Comparison of ENCODE assay signal across 1 cellular context in the genomic region with DNA sequence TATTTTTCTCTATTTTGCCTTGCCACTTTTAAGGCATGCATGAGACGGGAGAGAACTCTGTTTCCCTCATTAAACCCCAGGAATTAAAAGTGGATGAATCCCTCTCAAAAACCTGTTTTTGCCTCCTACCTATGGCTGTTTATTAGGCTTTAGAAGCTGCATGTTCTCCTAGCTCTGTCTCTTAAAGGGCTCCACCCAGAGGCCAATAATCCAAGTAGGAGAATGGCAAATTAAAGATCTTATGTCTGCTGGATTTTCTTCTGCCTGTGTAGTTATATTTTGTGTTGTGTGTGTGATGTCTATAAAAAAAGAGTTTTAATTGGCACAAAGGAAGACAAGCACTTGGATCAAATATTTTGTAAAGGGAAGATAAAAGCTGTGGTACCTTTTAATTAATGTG.
TF ChIP-seq lines count a peak whose summit lies in the region.

No MANE protein-coding gene starts in this region.

TF ChIP-seq in HepG2, 621 proteins besides CTCF, POLR2A, EP300 and RAD21:
- TF ChIP-seq, protein P1, sequence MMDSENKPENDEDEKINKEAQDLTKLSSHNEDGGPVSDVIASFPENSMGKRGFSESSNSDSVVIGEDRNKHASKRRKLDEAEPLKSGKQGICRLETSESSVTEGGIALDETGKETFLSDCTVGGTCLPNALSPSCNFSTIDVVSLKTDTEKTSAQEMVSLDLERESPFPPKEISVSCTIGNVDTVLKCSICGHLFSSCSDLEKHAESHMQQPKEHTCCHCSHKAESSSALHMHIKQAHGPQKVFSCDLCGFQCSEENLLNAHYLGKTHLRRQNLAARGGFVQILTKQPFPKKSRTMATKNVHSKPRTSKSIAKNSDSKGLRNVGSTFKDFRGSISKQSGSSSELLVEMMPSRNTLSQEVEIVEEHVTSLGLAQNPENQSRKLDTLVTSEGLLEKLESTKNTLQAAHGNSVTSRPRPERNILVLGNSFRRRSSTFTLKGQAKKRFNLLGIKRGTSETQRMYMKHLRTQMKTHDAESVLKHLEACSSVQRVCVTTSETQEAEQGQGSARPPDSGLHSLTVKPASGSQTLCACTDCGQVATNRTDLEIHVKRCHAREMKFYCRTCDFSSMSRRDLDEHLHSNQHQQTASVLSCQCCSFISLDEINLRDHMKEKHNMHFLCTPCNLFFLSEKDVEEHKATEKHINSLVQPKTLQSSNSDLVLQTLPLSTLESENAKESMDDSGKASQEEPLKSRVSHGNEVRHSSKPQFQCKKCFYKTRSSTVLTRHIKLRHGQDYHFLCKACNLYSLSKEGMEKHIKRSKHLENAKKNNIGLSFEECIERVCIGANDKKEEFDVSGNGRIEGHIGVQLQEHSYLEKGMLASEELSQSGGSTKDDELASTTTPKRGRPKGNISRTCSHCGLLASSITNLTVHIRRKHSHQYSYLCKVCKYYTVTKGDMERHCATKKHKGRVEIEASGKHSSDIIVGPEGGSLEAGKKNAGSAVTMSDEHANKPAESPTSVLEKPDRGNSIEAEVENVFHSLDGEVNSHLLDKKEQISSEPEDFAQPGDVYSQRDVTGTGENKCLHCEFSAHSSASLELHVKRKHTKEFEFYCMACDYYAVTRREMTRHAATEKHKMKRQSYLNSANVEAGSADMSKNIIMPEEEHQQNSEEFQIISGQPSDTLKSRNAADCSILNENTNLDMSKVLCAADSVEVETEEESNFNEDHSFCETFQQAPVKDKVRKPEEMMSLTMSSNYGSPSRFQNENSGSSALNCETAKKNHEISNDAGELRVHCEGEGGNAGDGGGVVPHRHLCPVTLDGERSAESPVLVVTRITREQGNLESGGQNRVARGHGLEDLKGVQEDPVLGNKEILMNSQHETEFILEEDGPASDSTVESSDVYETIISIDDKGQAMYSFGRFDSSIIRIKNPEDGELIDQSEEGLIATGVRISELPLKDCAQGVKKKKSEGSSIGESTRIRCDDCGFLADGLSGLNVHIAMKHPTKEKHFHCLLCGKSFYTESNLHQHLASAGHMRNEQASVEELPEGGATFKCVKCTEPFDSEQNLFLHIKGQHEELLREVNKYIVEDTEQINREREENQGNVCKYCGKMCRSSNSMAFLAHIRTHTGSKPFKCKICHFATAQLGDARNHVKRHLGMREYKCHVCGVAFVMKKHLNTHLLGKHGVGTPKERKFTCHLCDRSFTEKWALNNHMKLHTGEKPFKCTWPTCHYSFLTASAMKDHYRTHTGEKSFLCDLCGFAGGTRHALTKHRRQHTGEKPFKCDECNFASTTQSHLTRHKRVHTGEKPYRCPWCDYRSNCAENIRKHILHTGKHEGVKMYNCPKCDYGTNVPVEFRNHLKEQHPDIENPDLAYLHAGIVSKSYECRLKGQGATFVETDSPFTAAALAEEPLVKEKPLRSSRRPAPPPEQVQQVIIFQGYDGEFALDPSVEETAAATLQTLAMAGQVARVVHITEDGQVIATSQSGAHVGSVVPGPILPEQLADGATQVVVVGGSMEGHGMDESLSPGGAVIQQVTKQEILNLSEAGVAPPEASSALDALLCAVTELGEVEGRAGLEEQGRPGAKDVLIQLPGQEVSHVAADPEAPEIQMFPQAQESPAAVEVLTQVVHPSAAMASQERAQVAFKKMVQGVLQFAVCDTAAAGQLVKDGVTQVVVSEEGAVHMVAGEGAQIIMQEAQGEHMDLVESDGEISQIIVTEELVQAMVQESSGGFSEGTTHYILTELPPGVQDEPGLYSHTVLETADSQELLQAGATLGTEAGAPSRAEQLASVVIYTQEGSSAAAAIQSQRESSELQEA (CRISPR knock-in tag; IDR thresholded peaks at IDR 0.05; ENCODE audit: not compliant biosample characterization): no peak
- TF ChIP-seq ZNF773 (CRISPR knock-in tag; IDR thresholded peaks at IDR 0.05; ENCODE audit: borderline replicate concordance): no peak
- TF ChIP-seq AGO2 (optimal IDR thresholded peaks at IDR 0.05; ENCODE audit: low read depth, low read length): no peak
- TF ChIP-seq POGZ (CRISPR knock-in tag; IDR thresholded peaks at IDR 0.05): no peak
- no peak for TF ChIP-seq GMEB1 (CRISPR knock-in tag; IDR thresholded peaks at IDR 0.05; ENCODE audit: borderline replicate concordance)
- no peak for TF ChIP-seq MIER2 (CRISPR knock-in tag; IDR thresholded peaks at IDR 0.05)
- TF ChIP-seq TMF1 (CRISPR knock-in tag; IDR thresholded peaks at IDR 0.05; ENCODE audit: low read depth): no peak
- no peak for TF ChIP-seq HMGA1 (CRISPR knock-in tag; conservative IDR thresholded peaks at IDR 0.05)
